Comparison of ENCODE assay signal across 8 cellular contexts in the genomic region with DNA sequence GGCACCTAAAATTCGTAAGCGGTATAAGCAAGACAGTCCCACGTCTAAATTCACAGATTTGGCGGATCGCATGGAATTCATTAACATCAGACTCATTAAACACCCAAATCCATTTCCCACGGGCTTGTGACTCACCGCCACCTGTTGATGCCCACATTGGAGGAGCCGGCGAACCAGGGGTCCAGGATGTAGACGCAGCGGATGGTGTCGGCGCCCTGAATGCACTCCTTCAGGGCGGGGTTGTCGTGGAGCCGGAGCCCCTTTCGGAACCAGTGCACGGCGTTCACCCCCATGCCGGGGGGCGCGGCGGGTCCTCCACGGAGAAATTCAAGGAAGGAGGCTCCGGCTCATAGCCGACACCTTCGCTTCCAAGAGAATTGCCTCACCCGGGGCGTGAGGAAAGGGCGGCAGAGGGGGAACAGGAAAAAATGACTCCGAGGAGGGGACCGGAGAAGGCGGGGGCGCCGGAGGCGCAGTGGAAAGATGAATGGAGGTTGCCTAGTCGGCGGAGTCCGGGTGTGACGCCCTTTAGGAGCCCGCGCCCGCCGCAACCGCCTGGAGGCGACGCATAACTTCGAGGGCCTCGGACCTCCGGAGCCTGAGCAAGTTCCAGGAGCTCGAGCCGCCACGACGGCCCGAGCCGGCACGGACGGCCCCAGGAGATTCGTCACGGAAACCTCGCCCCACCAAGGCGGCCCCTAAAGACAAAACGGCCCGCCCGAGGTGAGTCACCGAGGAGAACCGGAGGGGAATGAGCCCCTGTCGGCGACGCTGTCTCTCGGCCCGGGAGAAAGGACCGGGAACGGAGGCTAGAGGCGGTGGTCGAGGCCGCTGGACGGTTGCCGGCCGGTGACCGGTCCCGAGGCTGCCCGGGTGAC. TPM values are rescaled to one million over a fixed set of nuclear protein-coding genes. Genes with fewer than 3 reads are reported as not detected.
DNase-seq lines count a peak whose midpoint lies in the region; ATAC-seq and TF ChIP-seq lines count a peak whose summit lies in the region.

No MANE protein-coding gene starts in this region.

- H3K9ac ChIP-seq in PC-3 (ENCODE audit: low read length) = peak overlapping the region; percentile 85

- H3K4me1 Mint-ChIP-seq in progenitor cell of endocrine pancreas (ENCODE audit: low read depth) = peaks cover 1% of the 10 kb centered on the region

- no peaks in the 10 kb centered on the region for H3K36me3 Mint-ChIP-seq in progenitor cell of endocrine pancreas (ENCODE audit: insufficient read depth)

- peak overlapping the region; percentile 63 for H3K27ac ChIP-seq in PC-3 (ENCODE audit: low read length)
- peak overlapping the region; percentile 92 to 98 (median 94) for H3K27ac ChIP-seq in heart right ventricle
- H3K27ac ChIP-seq in urinary bladder (ENCODE audit: low read depth) = peak overlapping the region; percentile 87

- DNase-seq in NCI-H524 (lab: John Stamatoyannopoulos, UW) (peak; percentile 9 to 52), NCI-H524 treated with DMSO at 0.1 percent for 48 hours (lab: John Stamatoyannopoulos, UW) (no peak), PC-3 (peak; percentile 40), activated gamma-delta T cell treated with Interleukin-2 at 50 U/mL for 16 hours (peak; percentile 61), heart right ventricle (peak in 1 of 2 donors; percentile 54), progenitor cell of endocrine pancreas (ENCODE audit: low spot score, unreplicated experiment) (peak; percentile 25)

- peak overlapping the region; percentile 85 for H3K4me2 ChIP-seq in PC-3 (ENCODE audit: low read length)

- CTCF ChIA-PET in PC-3 (lab: Charles Lee) = interaction anchor here (1.4 kb wide), 1 partner anchor 12 kb away, joined by 11 read pairs; no protein-coding TSS in a partner anchor

- TF ChIP-seq CTCF in PC-3 (conservative IDR thresholded peaks at IDR 0.05; ENCODE audit: low read depth, low read length) (no peak), heart right ventricle (IDR thresholded peaks at IDR 0.05) (peak in 2 of 9 donors; percentile 13 to 21), progenitor cell of endocrine pancreas (IDR thresholded peaks at IDR 0.05; ENCODE audit: unreplicated experiment) (no peak)

- intact Hi-C loops in PC-3 (cut with micrococcal nuclease) = loop anchor here (1.0 to 5.0 kb wide), 8 partner anchors 11 to 654 kb away; a partner anchor contains a TSS
- intact Hi-C loops in heart right ventricle (cut with DNase I) = loop anchor here in 9 of 10 donors (2.0 to 10.0 kb wide), 8 partner anchors 61 to 138 kb away; a partner anchor contains a TSS

- H3K27me3 Mint-ChIP-seq in progenitor cell of endocrine pancreas = no peaks in the 10 kb centered on the region

- peaks cover 6% of the 10 kb centered on the region for H3K9me3 Mint-ChIP-seq in progenitor cell of endocrine pancreas (ENCODE audit: low read depth)

- peak overlapping the region; percentile 72 for H3K4me3 ChIP-seq in PC-3 (ENCODE audit: low read length)
- H3K4me3 ChIP-seq in heart right ventricle = peak overlapping the region; percentile 69 to 93 (median 86)
- peak overlapping the region; percentile 72 for H3K4me3 ChIP-seq in urinary bladder (ENCODE audit: low read depth, low read length)

- no peaks in the 10 kb centered on the region for H3K9me2 ChIP-seq in PC-3 (replicated peaks; ENCODE audit: low read length)

- H3K79me2 ChIP-seq in PC-3 (ENCODE audit: low read length) = peaks cover 47% of the 10 kb centered on the region

- H3K9me3 ChIP-seq in PC-3 (ENCODE audit: low read length) (no peaks in the 10 kb centered on the region), heart right ventricle (peaks cover 0 to 8% (median 0%) of the 10 kb centered on the region in 11 donors)

- no peak overlapping the region for H3K4me3 Mint-ChIP-seq in progenitor cell of endocrine pancreas (ENCODE audit: low read depth)

- H2AFZ ChIP-seq in PC-3 (ENCODE audit: low read length) = peak overlapping the region; percentile 87

- WGBS in heart right ventricle, 2 donors = 0% methylated on average over 81 to 83 of the region's 83 CpGs
- under 1% methylated on average over 83 of the region's 83 CpGs for WGBS in urinary bladder

- peaks cover 24% of the 10 kb centered on the region for H3K4me1 ChIP-seq in PC-3 (ENCODE audit: insufficient read depth, low read length)
- peaks cover 0 to 31% (median 26%) of the 10 kb centered on the region in 9 donors for H3K4me1 ChIP-seq in heart right ventricle
- H3K4me1 ChIP-seq in urinary bladder (ENCODE audit: insufficient read depth) = no peaks in the 10 kb centered on the region

- TSS peak; percentile 91 for BruUV-seq in PC-3 (replicated peaks; lab: Mats Ljungman, UMichigan)

- H3K36me3 ChIP-seq in PC-3 (ENCODE audit: low read depth, low read length) = no peaks in the 10 kb centered on the region
- no peaks in the 10 kb centered on the region for H3K36me3 ChIP-seq in heart right ventricle
- H3K36me3 ChIP-seq in urinary bladder (ENCODE audit: insufficient read depth) = no peaks in the 10 kb centered on the region

- H3K27me3 ChIP-seq in PC-3 (ENCODE audit: low read length) (no peaks in the 10 kb centered on the region), heart right ventricle (no peaks in the 10 kb centered on the region)

- ATAC-seq in HG02981 (IDR thresholded peaks at IDR 0.05; ENCODE audit: unreplicated experiment) (peak; percentile 28), PC-3 (peak; percentile 12), heart right ventricle (peak; percentile 13 to 63 (median 30))

- H4K20me1 ChIP-seq in PC-3 (ENCODE audit: low read length) = peaks cover 31% of the 10 kb centered on the region

- no peaks in the 10 kb centered on the region for H3F3A ChIP-seq in PC-3 (ENCODE audit: low read length, unreplicated experiment)

- no peak overlapping the region for H3K27ac Mint-ChIP-seq in progenitor cell of endocrine pancreas

- POLR2A ChIA-PET in PC-3 (lab: Charles Lee; ENCODE audit: unreplicated experiment) = interaction anchor here (0.5 to 0.8 kb wide), 2 partner anchors 22 to 811 kb away, joined by 3 to 4 read pairs; no protein-coding TSS in a partner anchor

RNA-seq across cellular contexts. Expression of a gene that starts 0.4 kb away (rescaled TPM):
- total RNA-seq in PC-3 (2014; rRNA removed) (32.0 and 32.4 TPM in 2 replicates), heart right ventricle (10 to 100 TPM in 7 of 10 donors, 1 to 10 TPM in 3; 6.5 to 18.7 (median 11.0) TPM), progenitor cell of endocrine pancreas (23.2 and 26.9 TPM in 2 replicates), urinary bladder (45.5 TPM)
- polyA plus RNA-seq in heart right ventricle (1 to 10 TPM; 5.1 to 10.0 TPM), urinary bladder (13.7 TPM)
